In the genomic region with DNA sequence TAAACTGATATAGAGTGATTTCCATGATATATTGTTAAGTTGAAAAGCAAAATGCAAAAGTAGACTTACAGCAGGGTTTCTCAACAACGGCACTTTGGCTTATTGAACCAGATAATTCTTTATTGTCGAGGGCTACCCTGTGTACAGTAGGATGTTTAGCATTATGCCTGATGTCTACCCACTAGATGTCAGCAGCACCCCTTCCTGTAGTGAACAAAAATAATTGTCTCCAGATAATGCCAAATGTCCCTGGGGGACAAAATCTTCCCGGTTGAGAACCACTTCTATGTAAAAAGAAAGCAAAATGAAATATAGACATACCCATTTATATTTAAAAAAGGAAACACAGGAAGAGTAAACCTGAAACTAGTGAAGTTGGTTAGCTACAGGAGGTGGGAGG, we compare ENCODE assay signal across 1 cellular context.
TF ChIP-seq lines count a peak whose summit lies in the region.

No MANE protein-coding gene starts in this region.

TF ChIP-seq in K562, 482 proteins besides CTCF, POLR2A, EP300 and RAD21 (continued from another document):
- TF ChIP-seq, protein P1, sequence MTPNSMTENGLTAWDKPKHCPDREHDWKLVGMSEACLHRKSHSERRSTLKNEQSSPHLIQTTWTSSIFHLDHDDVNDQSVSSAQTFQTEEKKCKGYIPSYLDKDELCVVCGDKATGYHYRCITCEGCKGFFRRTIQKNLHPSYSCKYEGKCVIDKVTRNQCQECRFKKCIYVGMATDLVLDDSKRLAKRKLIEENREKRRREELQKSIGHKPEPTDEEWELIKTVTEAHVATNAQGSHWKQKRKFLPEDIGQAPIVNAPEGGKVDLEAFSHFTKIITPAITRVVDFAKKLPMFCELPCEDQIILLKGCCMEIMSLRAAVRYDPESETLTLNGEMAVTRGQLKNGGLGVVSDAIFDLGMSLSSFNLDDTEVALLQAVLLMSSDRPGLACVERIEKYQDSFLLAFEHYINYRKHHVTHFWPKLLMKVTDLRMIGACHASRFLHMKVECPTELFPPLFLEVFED (CRISPR knock-in tag; conservative IDR thresholded peaks at IDR 0.05), result no peak
- TF ChIP-seq ZNF184 (CRISPR knock-in tag; IDR thresholded peaks at IDR 0.05) (no peak), BRCA1 (IDR thresholded peaks at IDR 0.05) (no peak), BRCA1 (CRISPR knock-in tag; IDR thresholded peaks at IDR 0.05) (no peak)
